Comparison of ENCODE assay signal across 9 cellular contexts in genomic region chr18:62450546-62451395, GRCh38.
DNase-seq lines count a peak whose midpoint lies in the region; ATAC-seq and TF ChIP-seq lines count a peak whose summit lies in the region.
"Had no signal": no experiment of that assay in that cellular context is flagged by ENCODE, and none has a peak within 500 bp of the region (broad histone marks: within the 10 kb centered on the region; RNA-seq: fewer than 3 reads in every experiment).

No MANE protein-coding gene starts in this region.

- intact Hi-C loops in PC-3 (cut with micrococcal nuclease), result loop anchor here (2.0 kb wide), 2 partner anchors 34 to 76 kb away; no protein-coding TSS in a partner anchor

- peak overlapping the region; percentile 49 for H3K27ac Mint-ChIP-seq in endothelial cell (ENCODE audit: unreplicated experiment)

- no peak overlapping the region for H3K4me3 Mint-ChIP-seq in endothelial cell (ENCODE audit: unreplicated experiment)

- no peak overlapping the region for H3K4me3 ChIP-seq in HFF-Myc (replicated peaks; ENCODE audit: low read depth, low read length)
- peak overlapping the region; percentile 21; the same call in 1 of the 2 replicates for H3K4me3 ChIP-seq in PC-3 (ENCODE audit: low read length)
- no peak overlapping the region for H3K4me3 ChIP-seq in mesodermal cell (ENCODE audit: extremely low read depth, insufficient read depth, low read length, poor library complexity, severe bottlenecking)
- H3K4me3 ChIP-seq: skin epidermis had no signal

- no peaks in the 10 kb centered on the region for H3K36me3 Mint-ChIP-seq in endothelial cell (ENCODE audit: low read depth, unreplicated experiment)

- H2AFZ ChIP-seq in PC-3 (ENCODE audit: low read length), result peak overlapping the region; percentile 9

- WGBS in mesodermal cell (ENCODE audit: insufficient coverage in 2 of 2), 2 experiments, result 68 to 70% methylated on average over 12 to 14 of the region's 15 CpGs

- H3K9me3 ChIP-seq in PC-3 (ENCODE audit: low read length) (no peaks in the 10 kb centered on the region), mesodermal cell (ENCODE audit: control insufficient read depth, low read length) (no peaks in the 10 kb centered on the region)

- H3K4me1 Mint-ChIP-seq in endothelial cell (ENCODE audit: unreplicated experiment), result peaks cover 28% of the 10 kb centered on the region

- H3K9me2 ChIP-seq in PC-3 (replicated peaks; ENCODE audit: low read length), result no peaks in the 10 kb centered on the region

- H3K9me3 Mint-ChIP-seq in endothelial cell (ENCODE audit: unreplicated experiment), result no peaks in the 10 kb centered on the region

- DNase-seq in A172 (ENCODE audit: low spot score), result peak; percentile 90
- DNase-seq in HFF-Myc (ENCODE audit: extremely low read depth, low read depth), result peak; percentile 45
- peak; percentile 93 for DNase-seq in PC-3
- peak; percentile 60 for DNase-seq in endothelial cell (ENCODE audit: low spot score)
- no peak for DNase-seq in stimulated activated CD4-positive, alpha-beta T cell treated with anti-CD3 and anti-CD28 coated beads, Interleukin-12 subunit alpha, Interleukin-12 subunit beta, amount 100 ng/mL, for 4 hours

- peak overlapping the region; percentile 65 for H3K4me2 ChIP-seq in PC-3 (ENCODE audit: low read length)

- H3K9ac ChIP-seq in PC-3 (ENCODE audit: low read length), result peak overlapping the region; percentile 5; the same call in 1 of the 2 replicates

- peaks cover 30% of the 10 kb centered on the region for H3K4me1 ChIP-seq in PC-3 (ENCODE audit: insufficient read depth, low read length)
- H3K4me1 ChIP-seq in mesodermal cell (ENCODE audit: control insufficient read depth, insufficient read depth, low read length, poor library complexity, severe bottlenecking), result peaks cover 12% of the 10 kb centered on the region

- H4K20me1 ChIP-seq in PC-3 (ENCODE audit: low read length), result no peaks in the 10 kb centered on the region

- peaks cover 4% of the 10 kb centered on the region for H3K27me3 Mint-ChIP-seq in endothelial cell (ENCODE audit: unreplicated experiment)

- no peaks in the 10 kb centered on the region for H3K79me2 ChIP-seq in PC-3 (ENCODE audit: low read length)

- POLR2A ChIA-PET in PC-3 (lab: Charles Lee; ENCODE audit: unreplicated experiment), result interaction anchor here (1.0 kb wide), 1 partner anchor 72 kb away, joined by 3 read pairs; the partner anchor contains the start of gene ZCCHC2

- no TSS peak for BruUV-seq in PC-3 (replicated peaks; lab: Mats Ljungman, UMichigan)

- peak; percentile 96 for ATAC-seq in PC-3
- ATAC-seq in HG03442 (IDR thresholded peaks at IDR 0.05; ENCODE audit: unreplicated experiment), result no peak
- no peak for ATAC-seq in HG03460 (IDR thresholded peaks at IDR 0.05; ENCODE audit: unreplicated experiment)

- H3F3A ChIP-seq in PC-3 (ENCODE audit: low read length, unreplicated experiment), result no peaks in the 10 kb centered on the region

- H3K36me3 ChIP-seq in PC-3 (ENCODE audit: low read depth, low read length) (no peaks in the 10 kb centered on the region), mesodermal cell (ENCODE audit: control insufficient read depth, insufficient read depth, low read length) (no peaks in the 10 kb centered on the region)

- no peak for TF ChIP-seq CTCF in HFF-Myc (IDR thresholded peaks at IDR 0.05; ENCODE audit: low read depth, low read length, missing control alignments)
- no peak for TF ChIP-seq CTCF in PC-3 (conservative IDR thresholded peaks at IDR 0.05; ENCODE audit: low read depth, low read length)
- TF ChIP-seq CTCF in endothelial cell (IDR thresholded peaks at IDR 0.05; ENCODE audit: unreplicated experiment), result no peak

- H3K27ac ChIP-seq in PC-3 (ENCODE audit: low read length) (peak overlapping the region; percentile 82), mesodermal cell (ENCODE audit: low read depth, low read length, severe bottlenecking) (peak overlapping the region; percentile 77)

- H3K27me3 ChIP-seq in PC-3 (ENCODE audit: low read length), result no peaks in the 10 kb centered on the region

- CTCF ChIA-PET in PC-3 (lab: Charles Lee), result interaction anchor here (1.0 to 1.3 kb wide), 3 partner anchors 25 to 135 kb away, joined by 3 to 5 read pairs (median 3); no protein-coding TSS in a partner anchor
